Comparison of ENCODE assay signal across 9 cellular contexts in genomic region chr3:63972196-63972595, GRCh38.
DNase-seq lines count a peak whose midpoint lies in the region; ATAC-seq lines count a peak whose summit lies in the region.
"Had no signal": no experiment of that assay in that cellular context is flagged by ENCODE, and none has a peak within 500 bp of the region (broad histone marks: within the 10 kb centered on the region; RNA-seq: fewer than 3 reads in every experiment).

No MANE protein-coding gene starts in this region.

- H3K36me3 Mint-ChIP-seq in activated naive CD8-positive, alpha-beta T cell treated with anti-CD3 and anti-CD28 coated beads, Interleukin-2, amount 50 U/mL, for 24 hours (ENCODE audit: low read depth) = peaks cover 12% of the 10 kb centered on the region
- peaks cover 20% of the 10 kb centered on the region for H3K36me3 Mint-ChIP-seq in stimulated activated naive CD8-positive, alpha-beta T cell treated with anti-CD3 and anti-CD28 coated beads, Interleukin-15, Interleukin-2, amounts not matched to agents 100 ng/mL and 50 ng/mL, for 24 hours (ENCODE audit: low read depth)

- ATAC-seq in activated CD4-positive, CD25-positive, alpha-beta regulatory T cell treated with anti-CD3 and anti-CD28 coated beads, Interleukin-2, amount 50 U/mL, for 24 hours = peak; percentile 50 to 56
- peak; percentile 62 for ATAC-seq in activated naive CD8-positive, alpha-beta T cell treated with anti-CD3 and anti-CD28 coated beads, Interleukin-2, amount 50 U/mL, for 24 hours
- ATAC-seq in GM21529 (IDR thresholded peaks at IDR 0.05; ENCODE audit: unreplicated experiment) = no peak

- H3K27me3 Mint-ChIP-seq in activated naive CD8-positive, alpha-beta T cell treated with anti-CD3 and anti-CD28 coated beads, Interleukin-2, amount 50 U/mL, for 24 hours = no peaks in the 10 kb centered on the region
- H3K27me3 Mint-ChIP-seq in stimulated activated naive CD8-positive, alpha-beta T cell treated with anti-CD3 and anti-CD28 coated beads, Interleukin-15, Interleukin-2, amounts not matched to agents 100 ng/mL and 50 ng/mL, for 24 hours = no peaks in the 10 kb centered on the region

- peak overlapping the region; percentile 70 for H3K27ac Mint-ChIP-seq in activated naive CD8-positive, alpha-beta T cell treated with anti-CD3 and anti-CD28 coated beads, Interleukin-2, amount 50 U/mL, for 24 hours
- H3K27ac Mint-ChIP-seq in stimulated activated naive CD8-positive, alpha-beta T cell treated with anti-CD3 and anti-CD28 coated beads, Interleukin-15, Interleukin-2, amounts not matched to agents 100 ng/mL and 50 ng/mL, for 24 hours = peak overlapping the region; percentile 89

- peak overlapping the region; percentile 5 for H3K4me3 Mint-ChIP-seq in activated naive CD8-positive, alpha-beta T cell treated with anti-CD3 and anti-CD28 coated beads, Interleukin-2, amount 50 U/mL, for 24 hours
- H3K4me3 Mint-ChIP-seq in stimulated activated naive CD8-positive, alpha-beta T cell treated with anti-CD3 and anti-CD28 coated beads, Interleukin-15, Interleukin-2, amounts not matched to agents 100 ng/mL and 50 ng/mL, for 24 hours = peak overlapping the region; percentile 45

- H3K4me1 Mint-ChIP-seq in activated naive CD8-positive, alpha-beta T cell treated with anti-CD3 and anti-CD28 coated beads, Interleukin-2, amount 50 U/mL, for 24 hours = peaks cover 94% of the 10 kb centered on the region
- peaks cover 100% of the 10 kb centered on the region for H3K4me1 Mint-ChIP-seq in stimulated activated naive CD8-positive, alpha-beta T cell treated with anti-CD3 and anti-CD28 coated beads, Interleukin-15, Interleukin-2, amounts not matched to agents 100 ng/mL and 50 ng/mL, for 24 hours (ENCODE audit: low read depth)

- DNase-seq in activated CD4-positive, CD25-positive, alpha-beta regulatory T cell (lab: John Stamatoyannopoulos, UW) = no peak
- DNase-seq in activated naive CD8-positive, alpha-beta T cell treated with anti-CD3 and anti-CD28 coated beads, Interleukin-2, amount 50 U/mL, for 24 hours = no peak
- DNase-seq in kidney glomerular epithelial cell (lab: John Stamatoyannopoulos, UW) = peak; percentile 58
- DNase-seq in hippocampal formation (lab: John Stamatoyannopoulos, UW) = no peak
- no peak for DNase-seq in NCI-H69 (lab: John Stamatoyannopoulos, UW)
- DNase-seq: T-helper 9 cell had no signal

- H3K9me3 Mint-ChIP-seq in activated naive CD8-positive, alpha-beta T cell treated with anti-CD3 and anti-CD28 coated beads, Interleukin-2, amount 50 U/mL, for 24 hours = no peaks in the 10 kb centered on the region
- no peaks in the 10 kb centered on the region for H3K9me3 Mint-ChIP-seq in stimulated activated naive CD8-positive, alpha-beta T cell treated with anti-CD3 and anti-CD28 coated beads, Interleukin-15, Interleukin-2, amounts not matched to agents 100 ng/mL and 50 ng/mL, for 24 hours
